In the genomic region with DNA sequence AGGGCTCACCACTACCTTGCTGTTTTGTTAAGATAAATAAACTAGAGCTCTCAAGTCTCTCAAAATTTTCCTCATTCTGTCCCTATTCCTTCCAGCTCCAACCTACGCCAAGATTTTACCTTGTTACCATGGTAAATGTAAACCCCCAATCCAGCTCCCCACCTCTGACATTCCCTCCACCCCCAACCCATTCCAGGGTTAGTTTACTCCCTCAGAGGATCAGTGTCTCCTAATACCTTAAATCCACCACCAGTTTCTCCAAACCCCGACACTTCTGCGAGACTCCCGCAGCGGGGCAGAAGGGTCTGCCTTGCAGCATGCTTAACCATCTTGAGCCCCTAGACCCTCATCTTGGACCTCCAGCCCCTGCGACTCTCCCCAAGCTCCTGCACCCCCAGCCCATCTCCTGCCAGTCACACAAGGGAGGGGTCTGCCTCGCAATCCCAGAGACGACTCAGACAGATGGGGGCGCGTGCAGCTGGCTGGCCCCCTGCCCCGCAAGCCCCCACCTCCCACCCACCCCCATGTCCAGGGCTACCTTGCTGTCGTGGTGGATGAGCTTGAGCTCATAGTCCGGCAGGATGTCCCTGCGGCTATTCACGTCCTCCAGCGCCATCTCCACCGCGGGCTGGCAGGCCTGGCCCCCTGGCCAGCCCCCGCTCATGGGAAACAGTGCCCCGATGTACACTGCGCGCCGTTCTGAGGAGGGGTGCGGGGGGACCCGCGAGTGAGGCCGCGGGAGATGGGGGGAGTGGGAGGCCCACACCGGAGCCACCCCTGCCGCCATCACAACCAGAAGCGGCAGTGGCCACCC, we compare ENCODE assay signal across 8 cellular contexts. TPM values are rescaled to one million over a fixed set of nuclear protein-coding genes. Genes with fewer than 3 reads are reported as not detected.
DNase-seq lines count a peak whose midpoint lies in the region; ATAC-seq and TF ChIP-seq lines count a peak whose summit lies in the region.
"Had no signal": no experiment of that assay in that cellular context is flagged by ENCODE, and none has a peak within 500 bp of the region (broad histone marks: within the 10 kb centered on the region; RNA-seq: fewer than 3 reads in every experiment).

No MANE protein-coding gene starts in this region.

- peak in 1 of 2 donors; percentile 64 for DNase-seq in ascending aorta (ENCODE audit: low spot score in 2 of 2)
- DNase-seq in stomach = no peak
- DNase-seq in HuH-7 (ENCODE audit: low spot score) = no peak
- DNase-seq: PC-9 had no signal

- TF ChIP-seq CTCF in ascending aorta (IDR thresholded peaks at IDR 0.05) = no peak
- no peak for TF ChIP-seq CTCF in stomach (IDR thresholded peaks at IDR 0.05)

- TF ChIP-seq EP300 in stomach (IDR thresholded peaks at IDR 0.05) = no peak

- H3K4me1 ChIP-seq in HUES48 (ENCODE audit: control insufficient read depth, insufficient read depth, low read length) (peaks cover 73% of the 10 kb centered on the region), ascending aorta (peaks cover 11 to 24% of the 10 kb centered on the region in 2 donors), stomach (peaks cover 27 to 47% (median 37%) of the 10 kb centered on the region in 4 donors)

- H3K27me3 ChIP-seq in HUES48 (ENCODE audit: control insufficient read depth, insufficient read depth, low read length) (no peaks in the 10 kb centered on the region), ascending aorta (no peaks in the 10 kb centered on the region), stomach (peaks cover 0 to 38% (median 0%) of the 10 kb centered on the region in 3 donors)

- intact Hi-C loops in ascending aorta (cut with DNase I) (loop anchor here (10.0 kb wide), 1 partner anchor 698 kb away; a partner anchor contains a TSS), stomach (cut with DNase I; ENCODE audit: low total_unique reads) (no loop called here)

- peaks cover 20% of the 10 kb centered on the region for H3K36me3 ChIP-seq in HUES48 (ENCODE audit: control insufficient read depth, insufficient read depth, low read length)
- H3K36me3 ChIP-seq in ascending aorta = peaks cover 0 to 14% of the 10 kb centered on the region in 2 donors
- peaks cover 0 to 19% (median 17%) of the 10 kb centered on the region in 4 donors for H3K36me3 ChIP-seq in stomach

- H3K27ac ChIP-seq in HUES48 (ENCODE audit: low read depth, low read length) (peak overlapping the region; percentile 76), ascending aorta (peak overlapping the region; percentile 72 to 85), stomach (peak overlapping the region in 4 of 5 donors; percentile 73 to 86 (median 82))
- H3K27ac ChIP-seq: PC-9 had no signal

- TF ChIP-seq POLR2A in stomach (IDR thresholded peaks at IDR 0.05) = no peak

- 14 to 37% (median 21%) methylated on average over 6 to 31 of the region's 31 CpGs for WGBS in stomach, 5 donors

- 0 out of 2 replicates have a peak overlapping the region, but pooled peaks have one; percentile 17 for H3K9ac ChIP-seq in HUES48 (ENCODE audit: low read depth, low read length)

- H3K9me3 ChIP-seq in HUES48 (ENCODE audit: control insufficient read depth, insufficient read depth, low read length) (no peaks in the 10 kb centered on the region), ascending aorta (no peaks in the 10 kb centered on the region), iPS-18c (ENCODE audit: control insufficient read depth, insufficient read depth, low read length) (no peaks in the 10 kb centered on the region), stomach (no peaks in the 10 kb centered on the region)

- H3K4me3 ChIP-seq in HUES48 (ENCODE audit: low read depth, low read length) (peak overlapping the region; percentile 75), ascending aorta (peak overlapping the region; percentile 72 to 85), iPS-18c (ENCODE audit: insufficient read depth, low read depth, low read length) (peak overlapping the region; percentile 65), stomach (peak overlapping the region; percentile 57 to 67 (median 63))

- ATAC-seq in HG02642 (IDR thresholded peaks at IDR 0.05; ENCODE audit: poor library complexity, unreplicated experiment) (no peak), HG03097 (IDR thresholded peaks at IDR 0.05; ENCODE audit: low FRiP score, unreplicated experiment) (no peak)

RNA-seq across cellular contexts. Expression of a gene that starts 5.8 kb away (rescaled TPM):
- total RNA-seq in ascending aorta (166 TPM), stomach (100 to 1,000 TPM in 1 of 5 donors, 10 to 100 TPM in 4; 29.3 to 101 (median 38.7) TPM)
- 10 to 100 TPM in 1 of 3 donors, 1 to 10 TPM in 2; 4.5 to 22.0 (median 6.3) TPM for polyA plus RNA-seq in stomach

RNA-seq across cellular contexts. Expression of a gene that starts 29.7 kb away (rescaled TPM):
- total RNA-seq in ascending aorta (not detected), stomach (not detected)
- not detected for polyA plus RNA-seq in stomach
- total RNA-seq: PC-9 had no signal

RNA-seq across cellular contexts. Expression of a gene that starts 42.2 kb away (rescaled TPM):
- not detected for total RNA-seq in ascending aorta
- not detected for total RNA-seq in stomach
- not detected for polyA plus RNA-seq in stomach
- total RNA-seq: PC-9 had no signal

RNA-seq across cellular contexts. Expression of a gene that starts 53.8 kb away (rescaled TPM):
- total RNA-seq in ascending aorta (not detected), stomach (not detected)
- polyA plus RNA-seq in stomach = under 1 TPM in 1 of 3 donors, not detected in 2; 0.08 TPM
